Comparison of ENCODE assay signal across 16 cellular contexts in genomic region chr9:135792268-135793128, GRCh38.
"Had no signal": no experiment of that assay in that cellular context is flagged by ENCODE, and none has a peak within 500 bp of the region (broad histone marks: within the 10 kb centered on the region; RNA-seq: fewer than 3 reads in every experiment).

No MANE protein-coding gene starts in this region.

- DNase-seq: activated CD4-positive, alpha-beta T cell treated with anti-CD3 and anti-CD28 coated beads, Interleukin-2, amount 10 ng/mL, durations not matched to agents 24 days and 14 days; activated CD4-positive, CD25-positive, alpha-beta regulatory T cell; activated naive CD4-positive, alpha-beta T cell; activated naive CD8-positive, alpha-beta T cell treated with anti-CD3 and anti-CD28 coated beads, Interleukin-2, amount 10 ng/mL, durations not matched to agents 7 days and 5 days; cortex of kidney; effector CD4-positive, alpha-beta T cell; glutamatergic neuron; hypothalamus; mesenchymal stem cell; naive thymus-derived CD8-positive, alpha-beta T cell; stimulated activated CD4-positive, alpha-beta T cell treated with anti-CD3 and anti-CD28 coated beads, Interleukin-4, amount 100 ng/mL, for 24 hours; stimulated activated naive CD4-positive, alpha-beta T cell treated with Interleukin-2 at 50 U/mL for 16 hours; upper lobe of right lung had no signal

- H3K27ac ChIP-seq: esophagus muscularis mucosa, neutrophil, skin epidermis, upper lobe of right lung had no signal

- H3K4me1 ChIP-seq: upper lobe of right lung had no signal

- H3K27me3 ChIP-seq: upper lobe of right lung had no signal

- ATAC-seq: naive thymus-derived CD8-positive, alpha-beta T cell; upper lobe of right lung had no signal
